In the genomic region with DNA sequence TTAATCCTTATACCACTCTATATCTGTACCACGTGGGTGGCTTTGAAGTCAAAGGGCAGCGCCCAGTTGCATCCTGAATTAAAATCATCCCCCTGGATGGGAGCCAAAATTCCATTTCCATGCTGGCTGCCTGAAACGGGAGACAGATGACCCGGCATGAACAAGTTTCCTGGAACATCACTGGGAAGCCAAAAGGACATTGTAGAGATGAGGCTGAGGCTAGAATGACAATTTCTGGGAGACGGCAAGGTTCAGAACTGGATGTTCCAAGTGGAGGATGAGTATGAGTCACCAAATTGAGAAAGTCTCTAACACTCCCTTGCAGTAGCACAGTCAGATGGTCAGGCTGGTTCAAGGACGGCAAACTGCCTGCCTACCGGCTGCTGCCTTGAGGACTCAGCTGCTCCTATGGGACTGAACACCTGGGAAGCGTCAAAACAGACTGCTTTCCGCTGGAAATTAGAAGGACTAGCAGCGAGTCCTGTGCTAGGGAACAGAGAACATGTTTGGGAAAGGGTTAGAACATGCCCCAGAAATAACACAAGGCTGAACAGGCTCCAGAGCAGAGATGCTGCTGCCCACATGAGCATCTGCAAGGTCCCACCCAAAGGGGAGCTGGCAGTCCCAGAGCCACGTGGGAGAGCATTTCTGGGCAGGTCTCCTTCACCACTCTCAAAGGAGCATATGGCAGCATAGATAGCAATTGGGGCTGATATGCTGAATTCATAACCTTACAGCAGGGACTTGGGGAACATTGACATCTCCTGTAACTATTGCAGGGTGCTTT, we compare ENCODE assay signal across 10 cellular contexts. TPM values are rescaled to one million over a fixed set of nuclear protein-coding genes. Genes with fewer than 3 reads are reported as not detected.
DNase-seq lines count a peak whose midpoint lies in the region; ATAC-seq and TF ChIP-seq lines count a peak whose summit lies in the region.
"Had no signal": no experiment of that assay in that cellular context is flagged by ENCODE, and none has a peak within 500 bp of the region (broad histone marks: within the 10 kb centered on the region; RNA-seq: fewer than 3 reads in every experiment).

No MANE protein-coding gene starts in this region.

- H3K4me1 ChIP-seq in mammary epithelial cell (ENCODE audit: insufficient read depth, low read length): peaks cover 3% of the 10 kb centered on the region
- H3K4me1 ChIP-seq in skeletal muscle satellite cell (ENCODE audit: control insufficient read depth, insufficient read depth, low read length): peaks cover 12% of the 10 kb centered on the region

- H3K9me3 ChIP-seq in mammary epithelial cell (replicated peaks; ENCODE audit: insufficient read depth, low read length) (no peaks in the 10 kb centered on the region), skeletal muscle satellite cell (replicated peaks; ENCODE audit: low read length) (no peaks in the 10 kb centered on the region)

- H3K4me3 ChIP-seq in mammary epithelial cell (replicated peaks in 1 of 3; ENCODE audit: insufficient read depth in 1 of 3, low read depth in 2 of 3, low read length in 3 of 3) (no peak overlapping the region), skeletal muscle satellite cell (ENCODE audit: low read length) (no peak overlapping the region)

- TF ChIP-seq CTCF in mammary epithelial cell (conservative IDR thresholded peaks at IDR 0.05 in 1 of 2, IDR thresholded peaks at IDR 0.05 in 1 of 2; ENCODE audit: extremely low read depth in 1 of 2, insufficient read depth in 1 of 2, low read depth in 1 of 2, low read length in 2 of 2): no peak

- H4K20me1 ChIP-seq in mammary epithelial cell (ENCODE audit: insufficient read depth, low read length): no peaks in the 10 kb centered on the region

- H3K27ac ChIP-seq in mammary epithelial cell (ENCODE audit: insufficient read depth, low read depth, low read length): no peak overlapping the region

- H2AFZ ChIP-seq in mammary epithelial cell (ENCODE audit: low read depth, low read length): peak overlapping the region; percentile 11

- no peak overlapping the region for H3K4me3 Mint-ChIP-seq in activated CD4-positive, alpha-beta T cell treated with anti-CD3 and anti-CD28 coated beads for 36 hours
- H3K4me3 Mint-ChIP-seq: activated CD8-positive, alpha-beta memory T cell treated with anti-CD3 and anti-CD28 coated beads, Interleukin-2, amount 10 ng/mL, durations not matched to agents 7 days and 5 days had no signal

- H3K27me3 ChIP-seq in mammary epithelial cell (ENCODE audit: insufficient read depth, low read length) (no peaks in the 10 kb centered on the region), skeletal muscle satellite cell (ENCODE audit: control insufficient read depth, insufficient read depth, low read length) (no peaks in the 10 kb centered on the region)

- H3K36me3 Mint-ChIP-seq in activated CD4-positive, alpha-beta T cell treated with anti-CD3 and anti-CD28 coated beads for 36 hours (ENCODE audit: low read depth): no peaks in the 10 kb centered on the region
- H3K36me3 Mint-ChIP-seq: activated CD8-positive, alpha-beta memory T cell treated with anti-CD3 and anti-CD28 coated beads, Interleukin-2, amount 10 ng/mL, durations not matched to agents 7 days and 5 days had no signal

- no peaks in the 10 kb centered on the region for H3K9me3 Mint-ChIP-seq in activated CD4-positive, alpha-beta T cell treated with anti-CD3 and anti-CD28 coated beads for 36 hours (ENCODE audit: low read depth)

- CTCF ChIA-PET in mammary epithelial cell (lab: Charles Lee; ENCODE audit: low non-redundant PET): no interaction called here
- CTCF ChIA-PET in activated CD4-positive, alpha-beta T cell treated with anti-CD3 and anti-CD28 coated beads for 36 hours (lab: Charles Lee): interaction anchor here (0.6 to 3.9 kb wide), 5 partner anchors 14 to 1182 kb away, joined by 3 to 19 read pairs (median 3); no protein-coding TSS in a partner anchor

- no peak overlapping the region for H3K27ac Mint-ChIP-seq in activated CD4-positive, alpha-beta T cell treated with anti-CD3 and anti-CD28 coated beads for 36 hours
- H3K27ac Mint-ChIP-seq: activated CD8-positive, alpha-beta memory T cell treated with anti-CD3 and anti-CD28 coated beads, Interleukin-2, amount 10 ng/mL, durations not matched to agents 7 days and 5 days had no signal

- dilution Hi-C loops in mammary epithelial cell (cut with HindIII; ENCODE audit: low sequenced_read_pairs): no loop called here

- H3K4me2 ChIP-seq in mammary epithelial cell (ENCODE audit: insufficient read depth, low read depth, low read length) (no peak overlapping the region), skeletal muscle satellite cell (ENCODE audit: low read length) (peak overlapping the region; percentile 63)

- no peak for ATAC-seq in activated CD4-positive, alpha-beta T cell treated with anti-CD3 and anti-CD28 coated beads for 36 hours
- no peak for ATAC-seq in HG02798 (IDR thresholded peaks at IDR 0.05; ENCODE audit: poor library complexity, unreplicated experiment)
- ATAC-seq: activated CD8-positive, alpha-beta memory T cell treated with anti-CD3 and anti-CD28 coated beads, Interleukin-2, amount 10 ng/mL, durations not matched to agents 7 days and 5 days had no signal

- H3K4me1 Mint-ChIP-seq in activated CD4-positive, alpha-beta T cell treated with anti-CD3 and anti-CD28 coated beads for 36 hours: no peaks in the 10 kb centered on the region

- H3K9ac ChIP-seq in mammary epithelial cell (ENCODE audit: insufficient read depth, low read length): no peak overlapping the region
- H3K9ac ChIP-seq in skeletal muscle satellite cell (ENCODE audit: low read depth, low read length): no peak overlapping the region

- no peaks in the 10 kb centered on the region for H3K27me3 Mint-ChIP-seq in activated CD4-positive, alpha-beta T cell treated with anti-CD3 and anti-CD28 coated beads for 36 hours
- H3K27me3 Mint-ChIP-seq: activated CD8-positive, alpha-beta memory T cell treated with anti-CD3 and anti-CD28 coated beads, Interleukin-2, amount 10 ng/mL, durations not matched to agents 7 days and 5 days had no signal

- 54% methylated on average over 8 of the region's 11 CpGs for WGBS in mammary epithelial cell (ENCODE audit: low coverage, missing lambda C conversion rate)

- in situ Hi-C loops in mammary epithelial cell (cut with MboI; ENCODE audit: low sequenced_read_pairs in 2 of 2): loop anchor here in 1 of 2 donors (25.0 kb wide), 1 partner anchor 983 kb away; no protein-coding TSS in a partner anchor

- intact Hi-C loops in mammary epithelial cell (cut with micrococcal nuclease): no loop called here
- intact Hi-C loops in activated CD4-positive, alpha-beta T cell treated with anti-CD3 and anti-CD28 coated beads for 36 hours (cut with DNase I, micrococcal nuclease): no loop called here

- POLR2A ChIA-PET in activated CD4-positive, alpha-beta T cell treated with anti-CD3 and anti-CD28 coated beads for 36 hours (lab: Charles Lee): no interaction called here

- no TSS peak for BruUV-seq in mammary epithelial cell (replicated peaks; lab: Mats Ljungman, UMichigan)

- H3K36me3 ChIP-seq in mammary epithelial cell (ENCODE audit: insufficient read depth, low read length) (no peaks in the 10 kb centered on the region), skeletal muscle satellite cell (ENCODE audit: insufficient read depth, low read length) (no peaks in the 10 kb centered on the region)

- DNase-seq in GM04504 (ENCODE audit: low read depth) (peak; percentile 21), mammary epithelial cell (peak; percentile 37), inferior parietal cortex (ENCODE audit: extremely low spot score) (peak; percentile 55), COLO668 (lab: John Stamatoyannopoulos, UW; ENCODE audit: unreplicated experiment) (no peak), NCI-H2107 treated with DMSO at 0.1 percent for 48 hours (lab: John Stamatoyannopoulos, UW; ENCODE audit: unreplicated experiment) (no peak)
- DNase-seq in activated CD4-positive, alpha-beta T cell treated with anti-CD3 and anti-CD28 coated beads for 36 hours: no peak
- DNase-seq: activated CD8-positive, alpha-beta memory T cell treated with anti-CD3 and anti-CD28 coated beads, Interleukin-2, amount 10 ng/mL, durations not matched to agents 7 days and 5 days; NCI-H1105 treated with DMSO at 0.1 percent for 48 hours had no signal

- no peaks in the 10 kb centered on the region for H3K79me2 ChIP-seq in mammary epithelial cell (ENCODE audit: insufficient read depth, low read length)

RNA-seq across cellular contexts. Expression of a gene that starts 32.0 kb away (rescaled TPM):
- total RNA-seq in mammary epithelial cell: 100 to 1,000 TPM in 1 of 2 donors, 10 to 100 TPM in 1; 62.9 to 109 TPM
- polyA plus RNA-seq in mammary epithelial cell: 30.4 TPM
- 35.3 TPM for polyA minus RNA-seq in mammary epithelial cell
- total RNA-seq in skeletal muscle satellite cell (2012; rRNA removed): 29.3 and 31.2 TPM in 2 replicates
- 10 to 100 TPM; 27.2 to 35.8 TPM for total RNA-seq in activated CD4-positive, alpha-beta T cell treated with anti-CD3 and anti-CD28 coated beads for 36 hours

RNA-seq across cellular contexts. Expression of a gene that starts 52.5 kb away (rescaled TPM):
- 10 to 100 TPM in 1 of 2 donors, 1 to 10 TPM in 1; 1.2 to 56.5 TPM for total RNA-seq in mammary epithelial cell
- 2.4 TPM for polyA plus RNA-seq in mammary epithelial cell
- polyA minus RNA-seq in mammary epithelial cell: 6.3 TPM
- total RNA-seq in skeletal muscle satellite cell (2012; rRNA removed): 1.0 and 9.4 TPM in 2 replicates
- 100 to 1,000 TPM in 1 of 2 experiments, 10 to 100 TPM in 1; 89.6 to 108 TPM for total RNA-seq in activated CD4-positive, alpha-beta T cell treated with anti-CD3 and anti-CD28 coated beads for 36 hours

Comparison
In these comparisons a context has a peak if more than half of its experiments do, and no peak if none do; other contexts are left out.
1. DNase-seq: peak in GM04504 (single experiment), mammary epithelial cell (single experiment) and inferior parietal cortex (single experiment); none in activated CD4-positive, alpha-beta T cell treated with anti-CD3 and anti-CD28 coated beads for 36 hours (single experiment), COLO668 (single experiment) and NCI-H2107 treated with DMSO at 0.1 percent for 48 hours (single experiment).